19 cellular contexts compared by ENCODE assay signal in genomic region chr4:114021445-114021844, GRCh38.
"Had no signal": no experiment of that assay in that cellular context is flagged by ENCODE, and none has a peak within 500 bp of the region (broad histone marks: within the 10 kb centered on the region; RNA-seq: fewer than 3 reads in every experiment).

No MANE protein-coding gene starts in this region.

- ATAC-seq: activated CD4-positive, alpha-beta T cell treated with anti-CD3 and anti-CD28 coated beads for 36 hours; gastroesophageal sphincter; heart right ventricle; natural killer cell treated with Interleukin-12 subunit alpha and Interleukin-12 subunit beta and Interleukin-15 and Interleukin-18, amount 100 ng/mL, for 72 hours had no signal

- H3K27ac ChIP-seq: cardiac muscle cell, gastroesophageal sphincter, heart right ventricle, right atrium auricular region, skin epidermis, tibial nerve, uterus had no signal

- H3K27ac Mint-ChIP-seq: activated CD4-positive, alpha-beta memory T cell treated with anti-CD3 and anti-CD28 coated beads for 36 hours; activated CD4-positive, alpha-beta T cell treated with anti-CD3 and anti-CD28 coated beads for 36 hours; activated T-cell treated with anti-CD3 and anti-CD28 coated beads, Interleukin-2, amount 50 U/mL, for 24 hours; natural killer cell treated with Interleukin-12 subunit alpha and Interleukin-12 subunit beta and Interleukin-15 and Interleukin-18, amount 100 ng/mL, for 72 hours had no signal

- H3K4me1 ChIP-seq: gastroesophageal sphincter, heart right ventricle, right atrium auricular region, tibial nerve, uterus had no signal

- H3K27me3 ChIP-seq: cardiac muscle cell, gastroesophageal sphincter, heart right ventricle, right atrium auricular region, tibial nerve, uterus had no signal

- H3K36me3 ChIP-seq: cardiac muscle cell, gastroesophageal sphincter, heart right ventricle, right atrium auricular region, tibial nerve, uterus had no signal

- H3K9me3 ChIP-seq: gastroesophageal sphincter, heart right ventricle, right atrium auricular region, tibial nerve, uterus had no signal

- H3K9me3 Mint-ChIP-seq: activated CD4-positive, alpha-beta memory T cell treated with anti-CD3 and anti-CD28 coated beads for 36 hours; activated T-cell treated with anti-CD3 and anti-CD28 coated beads, Interleukin-2, amount 50 U/mL, for 24 hours; natural killer cell treated with Interleukin-12 subunit alpha and Interleukin-12 subunit beta and Interleukin-15 and Interleukin-18, amount 100 ng/mL, for 72 hours had no signal

- H3K4me3 ChIP-seq: cardiac muscle cell, gastroesophageal sphincter, heart right ventricle, right atrium auricular region, skin epidermis, tibial nerve, uterus had no signal

- H3K27me3 Mint-ChIP-seq: activated CD4-positive, alpha-beta memory T cell treated with anti-CD3 and anti-CD28 coated beads for 36 hours; activated CD4-positive, alpha-beta T cell treated with anti-CD3 and anti-CD28 coated beads for 36 hours; activated T-cell treated with anti-CD3 and anti-CD28 coated beads, Interleukin-2, amount 50 U/mL, for 24 hours; natural killer cell treated with Interleukin-12 subunit alpha and Interleukin-12 subunit beta and Interleukin-15 and Interleukin-18, amount 100 ng/mL, for 72 hours; progenitor cell of endocrine pancreas had no signal

- H3K4me3 Mint-ChIP-seq: activated CD4-positive, alpha-beta memory T cell treated with anti-CD3 and anti-CD28 coated beads for 36 hours; activated CD4-positive, alpha-beta T cell treated with anti-CD3 and anti-CD28 coated beads for 36 hours; activated T-cell treated with anti-CD3 and anti-CD28 coated beads, Interleukin-2, amount 50 U/mL, for 24 hours; natural killer cell treated with Interleukin-12 subunit alpha and Interleukin-12 subunit beta and Interleukin-15 and Interleukin-18, amount 100 ng/mL, for 72 hours had no signal

- DNase-seq: activated CD4-positive, alpha-beta memory T cell treated with anti-CD3 and anti-CD28 coated beads for 36 hours; activated CD4-positive, alpha-beta T cell treated with anti-CD3 and anti-CD28 coated beads for 36 hours; activated naive CD4-positive, alpha-beta T cell treated with anti-CD3 and anti-CD28 coated beads, Interleukin-2, amount 50 U/mL, for 16 hours; activated T-cell treated with anti-CD3 and anti-CD28 coated beads, Interleukin-2, amount 50 U/mL, for 24 hours; erythroblast; heart right ventricle; mesendoderm; occipital lobe; stimulated activated CD4-positive, alpha-beta T cell treated with anti-CD3 and anti-CD28 coated beads, Interleukin-4, amount 100 ng/mL, for 24 hours; stimulated activated naive CD4-positive, alpha-beta T cell treated with Interleukin-2 at 50 U/mL for 16 hours; substantia nigra; uterus had no signal

- H3K36me3 Mint-ChIP-seq: activated CD4-positive, alpha-beta memory T cell treated with anti-CD3 and anti-CD28 coated beads for 36 hours; natural killer cell treated with Interleukin-12 subunit alpha and Interleukin-12 subunit beta and Interleukin-15 and Interleukin-18, amount 100 ng/mL, for 72 hours had no signal
